29 cellular contexts compared by ENCODE assay signal in the genomic region with DNA sequence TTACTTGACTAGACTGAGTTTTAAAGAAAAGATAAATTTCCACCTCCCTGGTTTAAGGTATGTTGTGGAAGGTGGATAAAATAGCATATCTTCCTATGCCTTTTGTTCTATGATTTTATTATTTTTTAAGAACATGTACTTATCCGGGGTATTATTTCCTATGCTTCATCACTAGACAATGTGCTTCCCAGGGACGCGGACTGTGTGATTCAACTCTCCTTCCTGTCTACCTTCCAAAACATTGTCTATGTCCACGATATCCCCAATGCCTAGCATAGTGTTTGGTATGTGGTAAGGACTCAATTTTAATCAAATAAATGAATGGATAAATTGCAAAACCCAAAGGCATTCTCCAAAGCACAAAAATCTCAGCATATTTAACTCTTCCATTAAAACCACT. TPM values are rescaled to one million over a fixed set of nuclear protein-coding genes. Genes with fewer than 3 reads are reported as not detected.
"Had no signal": no experiment of that assay in that cellular context is flagged by ENCODE, and none has a peak within 500 bp of the region (broad histone marks: within the 10 kb centered on the region; RNA-seq: fewer than 3 reads in every experiment).

No MANE protein-coding gene starts in this region.

- ATAC-seq: activated naive CD4-positive, alpha-beta T cell treated with anti-CD3 and anti-CD28 coated beads, Interleukin-2, amount 50 U/mL, for 72 hours; activated naive CD8-positive, alpha-beta T cell treated with anti-CD3 and anti-CD28 coated beads, Interleukin-2, amount 50 U/mL, for 24 hours; activated T-cell treated with anti-CD3 and anti-CD28 coated beads, Interleukin-2, amount 50 U/mL, for 4 hours; body of pancreas; Right ventricle myocardium inferior; T-cell had no signal

- DNase-seq: activated B cell treated with CpG ODN at 0.5 μM for 24 hours; activated CD4-positive, alpha-beta T cell treated with anti-CD3 and anti-CD28 coated beads for 1 hour; activated CD4-positive, alpha-beta T cell treated with anti-CD3 and anti-CD28 coated beads, Interleukin-2, amount 10 ng/mL, durations not matched to agents 24 days and 14 days; activated CD4-positive, alpha-beta T cell treated with anti-CD3 and anti-CD28 coated beads, Interleukin-2, amount 50 U/mL, for 48 hours; activated effector memory CD4-positive, alpha-beta T cell treated with anti-CD3 and anti-CD28 coated beads, Interleukin-2, amount 50 U/mL, for 16 hours; activated naive CD4-positive, alpha-beta T cell treated with Interleukin-2 at 50 U/mL for 16 hours; activated naive CD8-positive, alpha-beta T cell treated with anti-CD3 and anti-CD28 coated beads, Interleukin-2, amount 50 U/mL, for 24 hours; activated T-cell treated with anti-CD3 and anti-CD28 coated beads, Interleukin-2, amount 50 U/mL, for 4 hours; amniotic stem cell; body of pancreas; NCI-H1092; NCI-H1417; NCI-H1930; NCI-H2171; NCI-H226; NCI-H510A; NCI-H526 treated with DMSO at 0.1 percent for 48 hours; NCI-H82; T-cell; T-helper 2 cell; T1000 had no signal

- FAIRE-seq: TTC549 had no signal

- H3K27ac ChIP-seq: ascending aorta, body of pancreas, KMS-11, SK-N-MC had no signal

- H3K4me3 ChIP-seq: ascending aorta, body of pancreas, SK-N-MC had no signal

- H3K9ac ChIP-seq: KMS-11 had no signal

- H3K36me3 ChIP-seq: ascending aorta had no signal

- H3K9me3 ChIP-seq: ascending aorta, body of pancreas had no signal

- H3K27me3 ChIP-seq: ascending aorta had no signal

- H3K4me2 ChIP-seq: KMS-11 had no signal

RNA-seq across cellular contexts. Expression of a gene that starts 8.3 kb away (rescaled TPM):
- total RNA-seq: OCI-LY7, RPMI7951 had no signal
